8 cellular contexts compared by ENCODE assay signal in the genomic region with DNA sequence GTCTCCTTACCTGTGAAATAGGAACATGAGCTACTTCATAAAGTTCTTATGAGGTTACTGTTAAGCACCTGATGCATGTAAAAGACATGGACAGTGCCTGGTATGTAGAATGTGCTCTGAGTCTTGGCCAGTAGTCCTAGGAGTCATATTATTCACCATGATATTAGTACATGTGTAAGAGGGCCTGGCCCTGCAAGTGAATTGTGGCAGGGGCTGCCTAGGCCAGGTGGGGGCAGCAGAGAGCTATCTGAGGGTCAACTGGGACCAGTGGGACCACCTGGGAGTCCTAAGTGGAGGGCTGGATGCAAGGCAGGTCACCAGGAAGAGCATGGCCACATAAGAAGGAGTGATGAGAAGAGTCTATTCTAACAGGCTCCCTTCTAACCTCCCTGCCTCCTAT.
DNase-seq lines count a peak whose midpoint lies in the region; ATAC-seq and TF ChIP-seq lines count a peak whose summit lies in the region.

No MANE protein-coding gene starts in this region.

- H3K36me3 ChIP-seq in MG63 (no peaks in the 10 kb centered on the region), liver (ENCODE audit: control insufficient read depth in 4 of 4, insufficient read depth in 3 of 4, low read depth in 1 of 4, low read length in 3 of 4) (no peaks in the 10 kb centered on the region)

- H3K4me1 Mint-ChIP-seq in activated T-helper 2 cell treated with anti-CD3 and anti-CD28 coated beads, Interferon-gamma antibody, Interleukin-2, Interleukin-4, amounts not matched to agents 10 μg/mL and 5 μg/mL and 100 μg/mL, durations not matched to agents 14 hours and 24 hours and 36 hours (ENCODE audit: low read depth), result no peaks in the 10 kb centered on the region

- H3K27ac ChIP-seq in liver (ENCODE audit: low read depth in 1 of 2, low read length in 2 of 2), result no peak overlapping the region

- DNase-seq in Caki2 (ENCODE audit: low read depth) (peak; percentile 8), MG63 (peak; percentile 6), astrocyte of the spinal cord (ENCODE audit: low read depth, low spot score) (no peak), GF-D8 (lab: John Stamatoyannopoulos, UW) (no peak), foreskin melanocyte (no peak)
- no peak for DNase-seq in activated T-helper 2 cell treated with anti-CD3 and anti-CD28 coated beads, Interferon-gamma antibody, Interleukin-2, Interleukin-4, amounts not matched to agents 10 μg/mL and 5 μg/mL and 100 μg/mL, durations not matched to agents 14 hours and 24 hours and 36 hours (ENCODE audit: low spot score)

- TF ChIP-seq RAD21 in liver (IDR thresholded peaks at IDR 0.05), result peak; percentile 51 to 70

- no peaks in the 10 kb centered on the region for H3K4me1 ChIP-seq in liver (ENCODE audit: control insufficient read depth in 4 of 4, insufficient read depth in 4 of 4, low read length in 3 of 4)

- no peak overlapping the region for H3K9ac ChIP-seq in liver (ENCODE audit: low read depth in 1 of 2, low read length in 2 of 2)

- in situ Hi-C loops in Caki2 (cut with HindIII; ENCODE audit: low pct_unique_long_range_greater_than_20kb, low sequenced_read_pairs), result no loop called here
- in situ Hi-C loops in astrocyte of the spinal cord (cut with HindIII; ENCODE audit: low sequenced_read_pairs), result no loop called here

- H3K4me3 Mint-ChIP-seq in activated T-helper 2 cell treated with anti-CD3 and anti-CD28 coated beads, Interferon-gamma antibody, Interleukin-2, Interleukin-4, amounts not matched to agents 10 μg/mL and 5 μg/mL and 100 μg/mL, durations not matched to agents 14 hours and 24 hours and 36 hours (ENCODE audit: low read depth), result no peak overlapping the region

- H3K27me3 Mint-ChIP-seq in activated T-helper 2 cell treated with anti-CD3 and anti-CD28 coated beads, Interferon-gamma antibody, Interleukin-2, Interleukin-4, amounts not matched to agents 10 μg/mL and 5 μg/mL and 100 μg/mL, durations not matched to agents 14 hours and 24 hours and 36 hours (ENCODE audit: low read depth), result no peaks in the 10 kb centered on the region

- H3K9me3 ChIP-seq in MG63 (no peaks in the 10 kb centered on the region), liver (ENCODE audit: control insufficient read depth in 4 of 4, low read length in 3 of 4) (no peaks in the 10 kb centered on the region)

- no peaks in the 10 kb centered on the region for H3K27me3 ChIP-seq in MG63
- H3K27me3 ChIP-seq in liver (ENCODE audit: control insufficient read depth in 4 of 4, insufficient read depth in 4 of 4, low read length in 3 of 4), result no peaks in the 10 kb centered on the region

- intact Hi-C loops in activated T-helper 2 cell treated with anti-CD3 and anti-CD28 coated beads, Interferon-gamma antibody, Interleukin-2, Interleukin-4, amounts not matched to agents 10 μg/mL and 5 μg/mL and 100 μg/mL, durations not matched to agents 14 hours and 24 hours and 36 hours (cut with micrococcal nuclease), result no loop called here

- no peak overlapping the region for H3K27ac Mint-ChIP-seq in activated T-helper 2 cell treated with anti-CD3 and anti-CD28 coated beads, Interferon-gamma antibody, Interleukin-2, Interleukin-4, amounts not matched to agents 10 μg/mL and 5 μg/mL and 100 μg/mL, durations not matched to agents 14 hours and 24 hours and 36 hours

- H3K4me3 ChIP-seq in MG63 (no peak overlapping the region), astrocyte of the spinal cord (ENCODE audit: low read depth, low read length) (no peak overlapping the region), liver (ENCODE audit: low read depth in 1 of 3, low read length in 3 of 3) (no peak overlapping the region)

- TF ChIP-seq CTCF in astrocyte of the spinal cord (IDR thresholded peaks at IDR 0.05; ENCODE audit: low read depth, low read length), result peak; percentile 57
- peak; percentile 24 for TF ChIP-seq CTCF in liver (IDR thresholded peaks at IDR 0.05; ENCODE audit: low read depth, low read length, missing input control)

- peak; percentile 58 for ATAC-seq in GM19023 (IDR thresholded peaks at IDR 0.05; ENCODE audit: unreplicated experiment)

- no peaks in the 10 kb centered on the region for H3K36me3 Mint-ChIP-seq in activated T-helper 2 cell treated with anti-CD3 and anti-CD28 coated beads, Interferon-gamma antibody, Interleukin-2, Interleukin-4, amounts not matched to agents 10 μg/mL and 5 μg/mL and 100 μg/mL, durations not matched to agents 14 hours and 24 hours and 36 hours (ENCODE audit: low read depth)

- no peaks in the 10 kb centered on the region for H3K9me3 Mint-ChIP-seq in activated T-helper 2 cell treated with anti-CD3 and anti-CD28 coated beads, Interferon-gamma antibody, Interleukin-2, Interleukin-4, amounts not matched to agents 10 μg/mL and 5 μg/mL and 100 μg/mL, durations not matched to agents 14 hours and 24 hours and 36 hours

TF ChIP-seq in liver, 16 proteins besides CTCF, POLR2A, EP300 and RAD21:
- TF ChIP-seq, protein P1, sequence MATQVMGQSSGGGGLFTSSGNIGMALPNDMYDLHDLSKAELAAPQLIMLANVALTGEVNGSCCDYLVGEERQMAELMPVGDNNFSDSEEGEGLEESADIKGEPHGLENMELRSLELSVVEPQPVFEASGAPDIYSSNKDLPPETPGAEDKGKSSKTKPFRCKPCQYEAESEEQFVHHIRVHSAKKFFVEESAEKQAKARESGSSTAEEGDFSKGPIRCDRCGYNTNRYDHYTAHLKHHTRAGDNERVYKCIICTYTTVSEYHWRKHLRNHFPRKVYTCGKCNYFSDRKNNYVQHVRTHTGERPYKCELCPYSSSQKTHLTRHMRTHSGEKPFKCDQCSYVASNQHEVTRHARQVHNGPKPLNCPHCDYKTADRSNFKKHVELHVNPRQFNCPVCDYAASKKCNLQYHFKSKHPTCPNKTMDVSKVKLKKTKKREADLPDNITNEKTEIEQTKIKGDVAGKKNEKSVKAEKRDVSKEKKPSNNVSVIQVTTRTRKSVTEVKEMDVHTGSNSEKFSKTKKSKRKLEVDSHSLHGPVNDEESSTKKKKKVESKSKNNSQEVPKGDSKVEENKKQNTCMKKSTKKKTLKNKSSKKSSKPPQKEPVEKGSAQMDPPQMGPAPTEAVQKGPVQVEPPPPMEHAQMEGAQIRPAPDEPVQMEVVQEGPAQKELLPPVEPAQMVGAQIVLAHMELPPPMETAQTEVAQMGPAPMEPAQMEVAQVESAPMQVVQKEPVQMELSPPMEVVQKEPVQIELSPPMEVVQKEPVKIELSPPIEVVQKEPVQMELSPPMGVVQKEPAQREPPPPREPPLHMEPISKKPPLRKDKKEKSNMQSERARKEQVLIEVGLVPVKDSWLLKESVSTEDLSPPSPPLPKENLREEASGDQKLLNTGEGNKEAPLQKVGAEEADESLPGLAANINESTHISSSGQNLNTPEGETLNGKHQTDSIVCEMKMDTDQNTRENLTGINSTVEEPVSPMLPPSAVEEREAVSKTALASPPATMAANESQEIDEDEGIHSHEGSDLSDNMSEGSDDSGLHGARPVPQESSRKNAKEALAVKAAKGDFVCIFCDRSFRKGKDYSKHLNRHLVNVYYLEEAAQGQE (IDR thresholded peaks at IDR 0.05), result no peak
- TF ChIP-seq GABPA (IDR thresholded peaks at IDR 0.05 in 1 of 2, conservative IDR thresholded peaks at IDR 0.05 in 1 of 2) (no peak), TAF1 (conservative IDR thresholded peaks at IDR 0.05) (no peak), SP1 (IDR thresholded peaks at IDR 0.05) (no peak), YY1 (IDR thresholded peaks at IDR 0.05) (no peak), FOXA2 (IDR thresholded peaks at IDR 0.05) (no peak), HNF4G (IDR thresholded peaks at IDR 0.05) (no peak)

Comparison
In these comparisons a context has a peak if more than half of its experiments do, and no peak if none do; other contexts are left out.
1. DNase-seq: peak in Caki2 (single experiment) and MG63 (single experiment); none in astrocyte of the spinal cord (single experiment), GF-D8 (single experiment), activated T-helper 2 cell treated with anti-CD3 and anti-CD28 coated beads, Interferon-gamma antibody, Interleukin-2, Interleukin-4, amounts not matched to agents 10 μg/mL and 5 μg/mL and 100 μg/mL, durations not matched to agents 14 hours and 24 hours and 36 hours (single experiment) and foreskin melanocyte (single experiment).